ENCODE assay signal across 8 cellular contexts in the genomic region with DNA sequence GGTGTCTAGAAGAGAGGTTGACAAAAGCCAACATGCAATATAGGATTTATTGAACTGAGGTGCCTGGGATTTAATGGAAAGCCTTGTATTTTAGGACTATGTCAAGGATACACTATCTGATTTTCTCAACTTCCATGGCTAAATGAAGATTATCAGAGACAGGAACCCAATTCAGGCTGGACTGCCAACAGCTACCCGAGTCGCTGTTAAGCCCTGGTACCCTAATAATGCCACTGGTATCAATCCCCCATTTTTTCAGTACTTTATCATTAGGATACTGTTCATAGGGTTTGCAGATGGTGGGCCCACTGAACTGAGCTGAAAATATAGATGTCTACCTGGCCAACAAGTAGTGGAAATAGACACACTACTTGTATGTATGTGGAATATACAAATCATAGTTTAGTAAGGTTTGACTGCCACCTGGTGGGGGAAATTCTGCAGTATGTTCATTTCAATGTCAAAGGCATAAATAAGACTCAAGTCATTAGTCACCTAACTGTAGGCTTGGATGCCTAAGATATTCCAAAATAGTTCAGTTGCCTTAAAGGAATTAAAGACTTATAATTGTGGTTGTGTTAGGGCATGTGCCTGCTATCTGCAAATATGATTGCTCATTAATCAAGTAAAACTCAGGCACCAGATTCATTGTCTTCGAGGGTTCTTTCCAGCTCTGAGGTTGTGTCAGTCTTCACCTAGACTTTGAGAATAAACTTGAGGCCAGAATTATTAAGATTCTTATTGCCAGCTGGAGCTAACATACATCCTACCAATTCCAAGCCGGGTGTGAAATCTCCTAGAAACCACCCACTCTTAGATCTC. TPM values are rescaled to one million over a fixed set of nuclear protein-coding genes. Genes with fewer than 3 reads are reported as not detected.
DNase-seq lines count a peak whose midpoint lies in the region; ATAC-seq and TF ChIP-seq lines count a peak whose summit lies in the region.

No MANE protein-coding gene starts in this region.

- H3K27ac Mint-ChIP-seq in memory B cell = no peak overlapping the region

- no peaks in the 10 kb centered on the region for H3K9me3 Mint-ChIP-seq in memory B cell

- H3K36me3 Mint-ChIP-seq in memory B cell = no peaks in the 10 kb centered on the region

- H4K20me1 ChIP-seq in GM23248 (ENCODE audit: insufficient read depth) = no peaks in the 10 kb centered on the region

- intact Hi-C loops in dorsolateral prefrontal cortex (cut with DNase I) = no loop called here

- H3K4me2 ChIP-seq in GM23248 (ENCODE audit: unreplicated experiment) = no peak overlapping the region

- no peaks in the 10 kb centered on the region for H3K79me2 ChIP-seq in GM23248 (ENCODE audit: insufficient read depth)

- WGBS in GM23248 (ENCODE audit: low coverage in 1 of 2, low lambda C conversion rate in 2 of 2, missing lambda C conversion rate in 2 of 2), 2 experiments = 71 to 73% methylated on average over 4 of the region's 4 CpGs

- no peak overlapping the region for H2AFZ ChIP-seq in GM23248

- H3K27ac ChIP-seq in GM23248 (no peak overlapping the region), dorsolateral prefrontal cortex (peak overlapping the region in 19 of 59 donors; percentile 0 to 75 (median 36))

- no peaks in the 10 kb centered on the region for H3F3A ChIP-seq in GM23248 (ENCODE audit: insufficient read depth)

- H3K4me1 ChIP-seq in GM23248 (ENCODE audit: insufficient read depth) = no peaks in the 10 kb centered on the region

- in situ Hi-C loops in GM23248 (cut with MboI) = no loop called here

- peak; percentile 26 to 74 (median 59) for TF ChIP-seq CTCF in dorsolateral prefrontal cortex (IDR thresholded peaks at IDR 0.05 in 54 of 56, conservative IDR thresholded peaks at IDR 0.05 in 2 of 56; ENCODE audit: low read depth in 1 of 56, partially characterized antibody in 56 of 56)

- H3K4me1 Mint-ChIP-seq in memory B cell = no peaks in the 10 kb centered on the region

- H3K9ac ChIP-seq in GM23248 = no peak overlapping the region

- no peak overlapping the region for H3K4me3 ChIP-seq in GM23248
- no peak overlapping the region for H3K4me3 ChIP-seq in MG63
- no peak overlapping the region for H3K4me3 ChIP-seq in dorsolateral prefrontal cortex

- no peak overlapping the region for H3K4me3 Mint-ChIP-seq in memory B cell

- H3K36me3 ChIP-seq in GM23248 (ENCODE audit: low read depth) (no peaks in the 10 kb centered on the region), MG63 (no peaks in the 10 kb centered on the region)

- ATAC-seq in memory B cell (ENCODE audit: low read depth) = peak; percentile 41

- H3K27me3 Mint-ChIP-seq in memory B cell = peaks cover 5% of the 10 kb centered on the region

- H3K9me2 ChIP-seq in GM23248 (ENCODE audit: insufficient read depth) = no peaks in the 10 kb centered on the region

- H3K27me3 ChIP-seq in GM23248 (replicated peaks; ENCODE audit: insufficient read depth) (no peaks in the 10 kb centered on the region), MG63 (no peaks in the 10 kb centered on the region), dorsolateral prefrontal cortex (no peaks in the 10 kb centered on the region)

- DNase-seq in NCI-H82 (lab: John Stamatoyannopoulos, UW) = peak; percentile 79
- DNase-seq in NCI-H82 treated with DMSO at 0.1 percent for 48 hours (lab: John Stamatoyannopoulos, UW; ENCODE audit: unreplicated experiment) = no peak
- peak; percentile 77 for DNase-seq in GM23248
- peak; percentile 8 for DNase-seq in MG63
- DNase-seq in UCSD-AML1 (lab: John Stamatoyannopoulos, UW; ENCODE audit: unreplicated experiment) = peak; percentile 4
- DNase-seq in dorsolateral prefrontal cortex = peak in 6 of 10 donors; percentile 18 to 87 (median 48)
- DNase-seq in memory B cell (ENCODE audit: low spot score in 2 of 2) = peak; percentile 34 to 44
- DNase-seq in superior temporal gyrus (ENCODE audit: extremely low spot score) = peak; percentile 86

- H3K9me3 ChIP-seq in GM23248 (ENCODE audit: low read depth) (no peaks in the 10 kb centered on the region), MG63 (no peaks in the 10 kb centered on the region)

RNA-seq across cellular contexts. Expression of gene NOBOX, which starts 34.1 kb away (rescaled TPM):
- total RNA-seq in GM23248 (2014; rRNA removed; shearing (Covaris generic)) = not detected in 2 replicates
- not detected in 2 replicates for polyA plus RNA-seq in GM23248 (2016; fragmentation: Nextera tagmentation; extraction: Ambion mirVana)
- total RNA-seq in MG63 (2014; rRNA removed; shearing (Covaris generic); ENCODE audit: low replicate concordance) = not detected in 2 replicates
- under 1 TPM in 1 of 120 experiments, not detected in 119; 0.23 TPM for total RNA-seq in dorsolateral prefrontal cortex
